ENCODE assay signal across 8 cellular contexts in genomic region chr19:33373701-33374405, GRCh38. TPM values are rescaled to one million over a fixed set of nuclear protein-coding genes. Genes with fewer than 3 reads are reported as not detected.
A peak's percentile ranks its signal among the peaks of the same experiment; 100 is the strongest.
DNase-seq lines count a peak whose midpoint lies in the region; ATAC-seq and TF ChIP-seq lines count a peak whose summit lies in the region.

Gene CEBPG (plus strand): TSS chr19:33373709. CDS start chr19:33379240, 5,531 bp downstream.

- peak; percentile 61 for DNase-seq in ELR (ENCODE audit: low read depth)
- peak; percentile 26 for DNase-seq in amniotic epithelial cell (ENCODE audit: low read depth)
- no peak for DNase-seq in right atrium auricular region (ENCODE audit: low spot score)
- peak; percentile 78 for DNase-seq in sigmoid colon
- DNase-seq in NCI-H1048 (lab: John Stamatoyannopoulos, UW), result no peak

- H3K4me1 ChIP-seq in right atrium auricular region, result peaks cover 0 to 44% of the 10 kb centered on the region in 2 donors
- H3K4me1 ChIP-seq in sigmoid colon, result peaks cover 0 to 39% (median 32%) of the 10 kb centered on the region in 4 donors

- TF ChIP-seq POLR2A in Raji (IDR thresholded peaks at IDR 0.05; ENCODE audit: insufficient read depth, low read depth, low read length), result peak; percentile 82
- peak; percentile 18 to 49 for TF ChIP-seq POLR2A in sigmoid colon (IDR thresholded peaks at IDR 0.05)

- TF ChIP-seq CTCF in right atrium auricular region (IDR thresholded peaks at IDR 0.05) (peak in 1 of 2 donors; percentile 33), sigmoid colon (IDR thresholded peaks at IDR 0.05) (no peak)

- H3K36me3 ChIP-seq in right atrium auricular region (no peaks in the 10 kb centered on the region), sigmoid colon (no peaks in the 10 kb centered on the region)

- no peaks in the 10 kb centered on the region for H3K9me3 ChIP-seq in right atrium auricular region
- no peaks in the 10 kb centered on the region for H3K9me3 ChIP-seq in sigmoid colon

- TF ChIP-seq EP300 in sigmoid colon (IDR thresholded peaks at IDR 0.05), result no peak

- no peaks in the 10 kb centered on the region for H3K27me3 ChIP-seq in right atrium auricular region
- H3K27me3 ChIP-seq in sigmoid colon, result no peaks in the 10 kb centered on the region

- WGBS in sigmoid colon, 2 donors, result 0% methylated on average over 96 of the region's 96 CpGs

- peak within 1 kb of the TSS; percentile 92 to 97 for H3K27ac ChIP-seq in right atrium auricular region
- peak within 1 kb of the TSS; percentile 94 to 100 (median 96) for H3K27ac ChIP-seq in sigmoid colon

- H3K4me3 ChIP-seq in right atrium auricular region (peak within 1 kb of the TSS; percentile 77 to 94), sigmoid colon (peak within 1 kb of the TSS; percentile 55 to 83 (median 80))

- ATAC-seq in GM19463 (IDR thresholded peaks at IDR 0.05; ENCODE audit: unreplicated experiment), result peak; percentile 48
- peak; percentile 40 for ATAC-seq in HG03558 (IDR thresholded peaks at IDR 0.05; ENCODE audit: extremely low read depth, unreplicated experiment)

- intact Hi-C loops in sigmoid colon (cut with DNase I), result loop anchor here (1.0 to 2.0 kb wide), 2 partner anchors 17 to 71 kb away; no protein-coding TSS in a partner anchor

RNA-seq across cellular contexts. Expression of gene CEBPG, which starts in this region (rescaled TPM):
- total RNA-seq in right atrium auricular region, result 10 to 100 TPM; 12.9 to 15.2 TPM
- total RNA-seq in sigmoid colon, result 10 to 100 TPM; 18.6 to 27.8 (median 23.0) TPM
- polyA plus RNA-seq in sigmoid colon, result 10 to 100 TPM; 44.2 to 84.6 (median 64.9) TPM

Comparison
In these comparisons a context has a peak if more than half of its experiments do, and no peak if none do; other contexts are left out.
1. DNase-seq: peak in ELR (single experiment), amniotic epithelial cell (single experiment) and sigmoid colon (single experiment); none in right atrium auricular region (single experiment) and NCI-H1048 (single experiment).